In genomic region chr2:217429981-217430500, GRCh38 we compare ENCODE assay signal across 29 cellular contexts.
DNase-seq lines count a peak whose midpoint lies in the region; ATAC-seq, FAIRE-seq and TF ChIP-seq lines count a peak whose summit lies in the region.
"Had no signal": no experiment of that assay in that cellular context is flagged by ENCODE, and none has a peak within 500 bp of the region (broad histone marks: within the 10 kb centered on the region; RNA-seq: fewer than 3 reads in every experiment).

No MANE protein-coding gene starts in this region.

- no peaks in the 10 kb centered on the region for H3K79me2 ChIP-seq in astrocyte (ENCODE audit: insufficient read depth, low read length)

- H4K20me1 ChIP-seq in astrocyte (ENCODE audit: insufficient read depth, low read length), result no peaks in the 10 kb centered on the region

- no peak for ATAC-seq in GM21786 (IDR thresholded peaks at IDR 0.05; ENCODE audit: unreplicated experiment)
- ATAC-seq: GM23338; heart right ventricle; naive thymus-derived CD4-positive, alpha-beta T cell; stimulated activated memory B cell treated with anti-CD40 and anti-IgM and Interleukin-4, amounts not matched to agents 10 μg/mL and 1 μg/mL and 100 μg/mL, for 72 hours had no signal

- no peak overlapping the region for H3K4me2 ChIP-seq in astrocyte (ENCODE audit: low read length)
- H3K4me2 ChIP-seq: GM23338, KMS-11 had no signal

- TF ChIP-seq POLR2A in sigmoid colon (IDR thresholded peaks at IDR 0.05) (no peak), spleen (IDR thresholded peaks at IDR 0.05) (no peak)

- H3K4me1 ChIP-seq in astrocyte (ENCODE audit: insufficient read depth, low read length) (peaks cover 7% of the 10 kb centered on the region), sigmoid colon (peaks cover 2 to 65% (median 57%) of the 10 kb centered on the region in 4 donors), ascending aorta (peaks cover 4 to 21% of the 10 kb centered on the region in 2 donors), spleen (peaks cover 4 to 22% (median 13%) of the 10 kb centered on the region in 6 donors)
- H3K4me1 ChIP-seq: colonic mucosa had no signal

- peak; percentile 36 for DNase-seq in AG04450 (ENCODE audit: low read depth, low spot score)
- peak; percentile 62 for DNase-seq in astrocyte (ENCODE audit: low read depth)
- peak; percentile 36 for DNase-seq in fibroblast of the aortic adventitia (ENCODE audit: low read depth)
- no peak for DNase-seq in sigmoid colon
- DNase-seq in ascending aorta (ENCODE audit: low spot score in 2 of 2), result no peak
- no peak for DNase-seq in spleen
- DNase-seq in activated CD4-positive, alpha-beta T cell treated with anti-CD3 and anti-CD28 coated beads for 48 hours, result no peak
- DNase-seq: 8988T; activated CD4-positive, alpha-beta T cell treated with anti-CD3 and anti-CD28 coated beads, Interleukin-2, amount 10 ng/mL, durations not matched to agents 24 days and 14 days; activated naive CD4-positive, alpha-beta T cell; activated T-cell treated with anti-CD3 and anti-CD28 coated beads, Interleukin-2, amount 50 U/mL, for 48 hours; adrenal gland; colonic mucosa; DMS53; GF-D8; heart right ventricle; mesendoderm; naive thymus-derived CD4-positive, alpha-beta T cell; NCI-H146; NCI-H2171 treated with DMSO at 0.1 percent for 48 hours; NCI-H526; stimulated activated CD4-positive, alpha-beta T cell treated with anti-CD3 and anti-CD28 coated beads, Interleukin-4, amount 100 ng/mL, for 1 hour; testis had no signal

- peaks cover 30% of the 10 kb centered on the region for H3K4me1 Mint-ChIP-seq in astrocyte (ENCODE audit: low read depth, unreplicated experiment)
- H3K4me1 Mint-ChIP-seq: stimulated activated memory B cell treated with anti-CD40 and anti-IgM and Interleukin-4, amounts not matched to agents 10 μg/mL and 1 μg/mL and 100 μg/mL, for 72 hours had no signal

- no peak for TF ChIP-seq EP300 in sigmoid colon (IDR thresholded peaks at IDR 0.05)

- H3K9me3 Mint-ChIP-seq in astrocyte (ENCODE audit: unreplicated experiment), result peaks cover 5% of the 10 kb centered on the region
- H3K9me3 Mint-ChIP-seq: activated CD4-positive, alpha-beta T cell treated with anti-CD3 and anti-CD28 coated beads, Interleukin-2, amount 10 ng/mL, durations not matched to agents 24 days and 14 days; GM23338; stimulated activated memory B cell treated with anti-CD40 and anti-IgM and Interleukin-4, amounts not matched to agents 10 μg/mL and 1 μg/mL and 100 μg/mL, for 72 hours; T-helper 2 cell treated with Interferon-gamma antibody and Interleukin-4, amounts not matched to agents 5 μg/mL and 100 μg/mL, for 36 hours had no signal

- peaks cover 4% of the 10 kb centered on the region for H3K36me3 Mint-ChIP-seq in astrocyte (ENCODE audit: low read depth, unreplicated experiment)

- H3K27ac Mint-ChIP-seq in astrocyte (ENCODE audit: unreplicated experiment), result no peak overlapping the region
- H3K27ac Mint-ChIP-seq: activated CD4-positive, alpha-beta T cell treated with anti-CD3 and anti-CD28 coated beads, Interleukin-2, amount 10 ng/mL, durations not matched to agents 24 days and 14 days; GM23338; naive thymus-derived CD4-positive, alpha-beta T cell; stimulated activated memory B cell treated with anti-CD40 and anti-IgM and Interleukin-4, amounts not matched to agents 10 μg/mL and 1 μg/mL and 100 μg/mL, for 72 hours; T-helper 2 cell treated with Interferon-gamma antibody and Interleukin-4, amounts not matched to agents 5 μg/mL and 100 μg/mL, for 36 hours had no signal

- TF ChIP-seq CTCF in AG04450 (IDR thresholded peaks at IDR 0.05; ENCODE audit: low read depth, low read length), result no peak
- TF ChIP-seq CTCF in astrocyte (IDR thresholded peaks at IDR 0.05; ENCODE audit: insufficient read depth, low read depth, low read length), result no peak
- TF ChIP-seq CTCF in fibroblast of the aortic adventitia (IDR thresholded peaks at IDR 0.05; ENCODE audit: insufficient read depth, low read length), result no peak
- no peak for TF ChIP-seq CTCF in sigmoid colon (IDR thresholded peaks at IDR 0.05)
- no peak for TF ChIP-seq CTCF in ascending aorta (IDR thresholded peaks at IDR 0.05)
- no peak for TF ChIP-seq CTCF in spleen (IDR thresholded peaks at IDR 0.05 in 8 of 11, conservative IDR thresholded peaks at IDR 0.05 in 3 of 11)

- no peak for FAIRE-seq in astrocyte (lab: Jason Lieb, UNC)
- FAIRE-seq: GM18507 had no signal

- POLR2A ChIA-PET in AG04450 (lab: Yijun Ruan, JAX), result interaction anchor here (1.2 kb wide), 1 partner anchor 736 kb away, joined by 3 read pairs; no protein-coding TSS in a partner anchor

- no peak overlapping the region for H3K9ac ChIP-seq in astrocyte (ENCODE audit: low read length)
- H3K9ac ChIP-seq: KMS-11 had no signal

- H3K27me3 Mint-ChIP-seq in astrocyte (ENCODE audit: low read depth, unreplicated experiment), result no peaks in the 10 kb centered on the region
- H3K27me3 Mint-ChIP-seq: activated CD4-positive, alpha-beta T cell treated with anti-CD3 and anti-CD28 coated beads, Interleukin-2, amount 10 ng/mL, durations not matched to agents 24 days and 14 days; stimulated activated memory B cell treated with anti-CD40 and anti-IgM and Interleukin-4, amounts not matched to agents 10 μg/mL and 1 μg/mL and 100 μg/mL, for 72 hours had no signal

- peak overlapping the region; percentile 40 for H3K27ac ChIP-seq in AG04450 (ENCODE audit: low read depth, low read length)
- H3K27ac ChIP-seq in astrocyte (ENCODE audit: low read depth, low read length), result no peak overlapping the region
- peak overlapping the region; percentile 66 to 83 (median 78) for H3K27ac ChIP-seq in sigmoid colon
- peak overlapping the region in 1 of 2 donors; percentile 19 for H3K27ac ChIP-seq in ascending aorta
- no peak overlapping the region for H3K27ac ChIP-seq in spleen
- H3K27ac ChIP-seq: colonic mucosa, KMS-11, testis had no signal

- H3K4me3 ChIP-seq in AG04450 (ENCODE audit: low read depth, low read length) (no peak overlapping the region), astrocyte (ENCODE audit: insufficient read depth, low read depth, low read length) (no peak overlapping the region), fibroblast of the aortic adventitia (ENCODE audit: low read depth, low read length) (no peak overlapping the region), sigmoid colon (no peak overlapping the region), ascending aorta (no peak overlapping the region), spleen (no peak overlapping the region)
- H3K4me3 ChIP-seq: adrenal gland, colonic mucosa, GM23338, heart right ventricle, testis had no signal

- H3K9me3 ChIP-seq in AG04450 (ENCODE audit: control insufficient read depth, insufficient read depth, low read length) (0 out of 2 replicates have a peak, but pooled peaks cover 3% of the 10 kb centered on the region), astrocyte (ENCODE audit: insufficient read depth, low read depth, low read length) (no peaks in the 10 kb centered on the region), sigmoid colon (no peaks in the 10 kb centered on the region), ascending aorta (no peaks in the 10 kb centered on the region), spleen (peaks cover 0 to 7% (median 0%) of the 10 kb centered on the region in 8 donors)
- H3K9me3 ChIP-seq: adrenal gland, colonic mucosa, testis had no signal

- no peak overlapping the region for H2AFZ ChIP-seq in astrocyte (ENCODE audit: low read depth, low read length)
- H2AFZ ChIP-seq: GM23338 had no signal

- intact Hi-C loops in sigmoid colon (cut with DNase I), result loop anchor here (5.0 kb wide), 3 partner anchors 68 to 738 kb away; no protein-coding TSS in a partner anchor
- intact Hi-C loops in ascending aorta (cut with DNase I), result loop anchor here (5.0 to 10.0 kb wide), 2 partner anchors 68 to 735 kb away; partner anchors contain the start of gene IGFBP5
- intact Hi-C loops in spleen (cut with DNase I; ENCODE audit: low total_unique reads), result no loop called here

- CTCF ChIA-PET in AG04450 (lab: Charles Lee), result interaction anchor here (0.6 kb wide), 1 partner anchor 533 kb away, joined by 5 read pairs; no protein-coding TSS in a partner anchor

- H3K36me3 ChIP-seq in astrocyte (ENCODE audit: insufficient read depth, low read length) (no peaks in the 10 kb centered on the region), sigmoid colon (no peaks in the 10 kb centered on the region), ascending aorta (peaks cover 0 to 16% of the 10 kb centered on the region in 2 donors), spleen (no peaks in the 10 kb centered on the region)
- H3K36me3 ChIP-seq: colonic mucosa had no signal

- WGBS in sigmoid colon, 2 donors, result 87 to 91% methylated on average over 6 of the region's 6 CpGs
- whole genome bisulfite sequencing in spleen, 5 donors, result 91 to 95% (median 95%) methylated on average over 6 of the region's 6 CpGs

- H3K27me3 ChIP-seq in AG04450 (ENCODE audit: control insufficient read depth, insufficient read depth, low read length) (no peaks in the 10 kb centered on the region), astrocyte (ENCODE audit: insufficient read depth, low read length) (no peaks in the 10 kb centered on the region), sigmoid colon (no peaks in the 10 kb centered on the region), ascending aorta (no peaks in the 10 kb centered on the region), spleen (replicated peaks in 1 of 7) (no peaks in the 10 kb centered on the region)
- H3K27me3 ChIP-seq: adrenal gland, colonic mucosa, heart right ventricle, testis had no signal

- no peak overlapping the region for H3K4me3 Mint-ChIP-seq in astrocyte (ENCODE audit: unreplicated experiment)
- H3K4me3 Mint-ChIP-seq: activated CD4-positive, alpha-beta T cell treated with anti-CD3 and anti-CD28 coated beads, Interleukin-2, amount 10 ng/mL, durations not matched to agents 24 days and 14 days; GM23338; naive thymus-derived CD4-positive, alpha-beta T cell; stimulated activated memory B cell treated with anti-CD40 and anti-IgM and Interleukin-4, amounts not matched to agents 10 μg/mL and 1 μg/mL and 100 μg/mL, for 72 hours; T-helper 2 cell treated with Interferon-gamma antibody and Interleukin-4, amounts not matched to agents 5 μg/mL and 100 μg/mL, for 36 hours had no signal

Comparison
In these comparisons a context has a peak if more than half of its experiments do, and no peak if none do; other contexts are left out.
1. DNase-seq: peak in AG04450 (single experiment), astrocyte (single experiment) and fibroblast of the aortic adventitia (single experiment); none in sigmoid colon (single experiment), ascending aorta (0 of 2), spleen (single experiment) and activated CD4-positive, alpha-beta T cell treated with anti-CD3 and anti-CD28 coated beads for 48 hours (single experiment).
2. H3K27ac ChIP-seq: peak in AG04450 (single experiment) and sigmoid colon (4 of 4); none in astrocyte (single experiment) and spleen (0 of 8).